In the genomic region with DNA sequence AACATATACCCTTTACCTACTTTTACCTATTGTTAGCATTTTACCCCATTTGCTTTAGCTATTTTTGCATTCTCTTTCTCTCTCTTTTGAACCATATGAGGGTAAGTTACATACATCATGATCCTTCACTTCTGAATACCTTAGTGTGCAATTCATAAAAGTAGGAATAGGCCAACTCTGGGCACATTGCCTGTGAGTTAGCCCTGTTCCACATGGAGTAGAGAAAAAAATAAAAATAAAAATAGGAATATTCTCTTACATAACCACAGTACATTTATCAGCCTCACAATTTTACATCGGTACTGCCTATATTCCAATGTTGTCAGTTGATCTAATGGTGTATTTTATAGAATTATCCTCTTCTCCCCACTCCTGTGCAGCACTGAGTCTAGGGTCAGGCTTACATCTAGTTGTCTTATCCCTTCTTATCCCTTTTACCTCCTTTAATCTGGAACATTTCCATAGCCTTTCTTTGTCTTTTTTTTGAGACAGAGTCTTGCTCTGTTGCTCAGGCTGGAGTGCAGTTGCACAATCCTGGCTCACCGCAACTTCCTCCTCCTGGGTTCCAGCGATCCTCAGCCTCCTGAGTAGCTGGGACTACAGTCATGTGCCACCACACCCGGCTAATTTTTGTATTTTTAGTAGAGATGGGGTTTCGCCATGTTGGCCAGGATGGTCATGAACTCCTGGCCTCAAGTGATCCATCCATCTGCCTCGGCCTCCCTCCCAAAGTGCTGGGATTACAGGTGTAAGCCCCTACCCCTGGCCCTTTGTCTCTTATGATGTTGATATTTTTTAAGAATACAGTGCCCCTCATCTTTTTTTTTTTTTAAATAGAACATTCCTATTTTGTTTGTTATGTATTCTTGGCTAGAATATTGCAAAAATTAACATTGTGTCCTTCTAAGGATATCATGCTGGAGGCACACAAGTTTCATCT, we compare ENCODE assay signal across 10 cellular contexts. TPM values are rescaled to one million over a fixed set of nuclear protein-coding genes. Genes with fewer than 3 reads are reported as not detected.
A peak's percentile ranks its signal among the peaks of the same experiment; 100 is the strongest.
DNase-seq lines count a peak whose midpoint lies in the region; ATAC-seq lines count a peak whose summit lies in the region.
"Had no signal": no experiment of that assay in that cellular context is flagged by ENCODE, and none has a peak within 500 bp of the region (broad histone marks: within the 10 kb centered on the region; RNA-seq: fewer than 3 reads in every experiment).

No MANE protein-coding gene starts in this region.

- H3K4me1 ChIP-seq in adipocyte (ENCODE audit: control insufficient read depth, insufficient read depth, low read length) (peaks cover 33% of the 10 kb centered on the region), skeletal muscle satellite cell (ENCODE audit: control insufficient read depth, insufficient read depth, low read length) (peaks cover 34% of the 10 kb centered on the region)

- H3K36me3 ChIP-seq in adipocyte (ENCODE audit: control insufficient read depth, insufficient read depth, low read length, severe bottlenecking) (no peaks in the 10 kb centered on the region), skeletal muscle satellite cell (ENCODE audit: insufficient read depth, low read length) (no peaks in the 10 kb centered on the region)

- peak overlapping the region; percentile 48 for H3K4me2 ChIP-seq in skeletal muscle satellite cell (ENCODE audit: low read length)

- intact Hi-C loops in left ventricle myocardium superior (cut with micrococcal nuclease) = no loop called here

- H3K27me3 ChIP-seq in adipocyte (replicated peaks; ENCODE audit: control insufficient read depth, insufficient read depth, low read length) (no peaks in the 10 kb centered on the region), skeletal muscle satellite cell (ENCODE audit: control insufficient read depth, insufficient read depth, low read length) (no peaks in the 10 kb centered on the region)

- H3K9ac ChIP-seq in adipocyte (ENCODE audit: low read length) (peak overlapping the region; percentile 41), skeletal muscle satellite cell (ENCODE audit: low read depth, low read length) (no peak overlapping the region)

- peak; percentile 97 for ATAC-seq in left ventricle myocardium superior

- H3K9me3 ChIP-seq in adipocyte (ENCODE audit: control insufficient read depth, low read length) (no peaks in the 10 kb centered on the region), skeletal muscle satellite cell (replicated peaks; ENCODE audit: low read length) (no peaks in the 10 kb centered on the region)

- DNase-seq in H4 (ENCODE audit: low spot score) (peak; percentile 91), adipocyte (ENCODE audit: low read depth) (peak; percentile 56), left ventricle myocardium superior (peak; percentile 79), DMS 273 treated with DMSO at 0.1 percent for 48 hours (lab: John Stamatoyannopoulos, UW) (no peak), NCI-H2081 treated with DMSO at 0.1 percent for 48 hours (lab: John Stamatoyannopoulos, UW) (no peak), putamen (ENCODE audit: low spot score) (no peak)
- no peak for DNase-seq in stimulated activated CD4-positive, alpha-beta T cell treated with anti-CD3 and anti-CD28 coated beads, Interleukin-2, amount 100 ng/mL, for 24 hours
- DNase-seq: DND-41, NCI-H69 had no signal

- peak overlapping the region; percentile 20 for H3K4me3 ChIP-seq in adipocyte (ENCODE audit: low read length)
- H3K4me3 ChIP-seq in skeletal muscle satellite cell (ENCODE audit: low read length) = no peak overlapping the region

RNA-seq across cellular contexts. Expression of gene SLC30A1, which starts 11.1 kb away (rescaled TPM):
- 14.8 and 19.7 TPM in 2 replicates for total RNA-seq in H4 (2014; rRNA removed; shearing (Covaris generic))
- total RNA-seq in left ventricle myocardium superior = 11.5 TPM
- 9.8 and 14.4 TPM in 2 replicates for total RNA-seq in skeletal muscle satellite cell (2012; rRNA removed)

Comparison
In these comparisons a context has a peak if more than half of its experiments do, and no peak if none do; other contexts are left out.
1. DNase-seq: peak in H4 (single experiment), adipocyte (single experiment) and left ventricle myocardium superior (single experiment); none in DMS 273 treated with DMSO at 0.1 percent for 48 hours (single experiment), stimulated activated CD4-positive, alpha-beta T cell treated with anti-CD3 and anti-CD28 coated beads, Interleukin-2, amount 100 ng/mL, for 24 hours (0 of 2), NCI-H2081 treated with DMSO at 0.1 percent for 48 hours (single experiment) and putamen (single experiment).